13 cellular contexts compared by ENCODE assay signal in the genomic region with DNA sequence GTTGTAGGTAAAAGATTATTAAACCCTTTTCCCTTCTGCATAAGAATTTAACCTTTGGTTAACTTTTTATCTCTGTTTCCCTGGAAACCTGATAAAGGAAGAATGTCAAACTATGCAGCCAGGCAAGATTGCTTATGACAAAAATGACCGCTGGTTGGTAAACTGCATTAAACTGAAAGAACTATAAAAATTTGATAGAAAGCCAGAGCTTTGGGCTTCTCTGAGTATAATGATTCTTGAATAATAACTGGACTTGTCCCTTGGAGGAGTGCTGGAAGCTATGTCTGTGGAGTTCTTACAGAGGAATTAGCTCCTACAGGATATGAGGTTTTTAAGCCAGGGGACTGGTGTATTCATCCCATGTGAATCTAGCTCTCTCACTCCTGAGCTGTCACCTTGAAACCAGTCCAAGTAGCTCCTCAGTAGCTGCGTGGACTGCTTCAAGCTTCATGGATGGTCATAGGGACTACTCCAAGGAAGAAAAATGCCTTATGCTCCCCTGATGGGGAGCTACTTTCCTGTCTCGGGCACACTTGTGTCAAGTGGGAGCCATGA. TPM values are rescaled to one million over a fixed set of nuclear protein-coding genes. Genes with fewer than 3 reads are reported as not detected.
DNase-seq lines count a peak whose midpoint lies in the region; ATAC-seq, FAIRE-seq and TF ChIP-seq lines count a peak whose summit lies in the region.
"Had no signal": no experiment of that assay in that cellular context is flagged by ENCODE, and none has a peak within 500 bp of the region (broad histone marks: within the 10 kb centered on the region; RNA-seq: fewer than 3 reads in every experiment).

No MANE protein-coding gene starts in this region.

- intact Hi-C loops in heart right ventricle (cut with DNase I) (loop anchor here in 3 of 10 donors (2.0 to 10.0 kb wide), 3 partner anchors 61 to 68 kb away; no protein-coding TSS in a partner anchor), ovary (cut with DNase I) (no loop called here), lower leg skin (cut with DNase I; ENCODE audit: low total_unique reads) (no loop called here), colonic mucosa (cut with DNase I) (no loop called here)

- TF ChIP-seq POLR2A in ovary (IDR thresholded peaks at IDR 0.05) (no peak), lower leg skin (IDR thresholded peaks at IDR 0.05) (no peak), GM12891 (IDR thresholded peaks at IDR 0.05; ENCODE audit: low read depth, low read length) (no peak)

- H3K27me3 ChIP-seq in adipocyte (replicated peaks; ENCODE audit: control insufficient read depth, insufficient read depth, low read length) (no peaks in the 10 kb centered on the region), heart right ventricle (no peaks in the 10 kb centered on the region), ovary (no peaks in the 10 kb centered on the region), colonic mucosa (no peaks in the 10 kb centered on the region)

- peak overlapping the region in 5 of 10 donors; percentile 15 to 52 (median 35) for H3K27ac ChIP-seq in heart right ventricle
- H3K27ac ChIP-seq in ovary, result peak overlapping the region in 1 of 2 donors; percentile 52
- no peak overlapping the region for H3K27ac ChIP-seq in colonic mucosa

- ATAC-seq in heart right ventricle, result peak in 5 of 8 donors; percentile 34 to 71 (median 52)
- ATAC-seq: effector memory CD8-positive, alpha-beta T cell; HCT116; Panc1 had no signal

- H3K4me1 ChIP-seq in adipocyte (ENCODE audit: control insufficient read depth, insufficient read depth, low read length) (peaks cover 26% of the 10 kb centered on the region), heart right ventricle (peaks cover 2 to 31% (median 15%) of the 10 kb centered on the region in 9 donors), ovary (ENCODE audit: insufficient read depth) (peaks cover 5% of the 10 kb centered on the region), colonic mucosa (no peaks in the 10 kb centered on the region)

- 34 to 42% methylated on average over 3 of the region's 3 CpGs for WGBS in heart right ventricle, 2 donors
- WGBS in ovary, 3 donors, result 23 to 34% (median 24%) methylated on average over 3 of the region's 3 CpGs
- WGBS in lower leg skin, 2 donors, result 76 to 78% methylated on average over 3 of the region's 3 CpGs

- TF ChIP-seq EP300 in ovary (IDR thresholded peaks at IDR 0.05), result no peak

- no peak overlapping the region for H3K9ac ChIP-seq in adipocyte (ENCODE audit: low read length)
- no peak overlapping the region for H3K9ac ChIP-seq in colonic mucosa (ENCODE audit: low read depth in 2 of 2, low read length in 2 of 2)

- DNase-seq in EL (peak; percentile 23), adipocyte (ENCODE audit: low read depth) (peak; percentile 38), heart right ventricle (peak in 1 of 2 donors; percentile 11), ovary (peak; percentile 32 to 56 (median 35)), lower leg skin (ENCODE audit: low spot score in 2 of 2) (no peak), GM12891 (ENCODE audit: insufficient read length, low spot score) (no peak), DMS79 treated with DMSO at 0.1 percent for 48 hours (lab: John Stamatoyannopoulos, UW) (no peak), colonic mucosa (no peak)
- DNase-seq: effector memory CD8-positive, alpha-beta T cell; KG1; naive B cell had no signal

- H3K36me3 ChIP-seq in adipocyte (ENCODE audit: control insufficient read depth, insufficient read depth, low read length, severe bottlenecking), result no peaks in the 10 kb centered on the region
- no peaks in the 10 kb centered on the region for H3K36me3 ChIP-seq in heart right ventricle
- H3K36me3 ChIP-seq in ovary, result no peaks in the 10 kb centered on the region
- H3K36me3 ChIP-seq in colonic mucosa, result no peaks in the 10 kb centered on the region

- FAIRE-seq in GM12891 (lab: Jason Lieb, UNC), result no peak

- H3K9me3 ChIP-seq in adipocyte (ENCODE audit: control insufficient read depth, low read length) (no peaks in the 10 kb centered on the region), heart right ventricle (no peaks in the 10 kb centered on the region), ovary (no peaks in the 10 kb centered on the region), colonic mucosa (no peaks in the 10 kb centered on the region)

- H3K4me3 ChIP-seq in adipocyte (ENCODE audit: low read length) (no peak overlapping the region), heart right ventricle (no peak overlapping the region), ovary (no peak overlapping the region), lower leg skin (ENCODE audit: low read depth, poor library complexity, severe bottlenecking) (no peak overlapping the region), colonic mucosa (no peak overlapping the region)

- TF ChIP-seq CTCF in heart right ventricle (IDR thresholded peaks at IDR 0.05), result no peak
- TF ChIP-seq CTCF in ovary (IDR thresholded peaks at IDR 0.05), result no peak
- TF ChIP-seq CTCF in lower leg skin (IDR thresholded peaks at IDR 0.05), result no peak
- no peak for TF ChIP-seq CTCF in colonic mucosa (IDR thresholded peaks at IDR 0.05)

TF ChIP-seq in GM12891, 5 proteins besides CTCF, POLR2A, EP300 and RAD21:
- TF ChIP-seq POU2F2 (IDR thresholded peaks at IDR 0.05; ENCODE audit: low read depth, low read length) (no peak), POLR2AphosphoS5 (IDR thresholded peaks at IDR 0.05; ENCODE audit: low read depth, low read length) (no peak), PAX5 (IDR thresholded peaks at IDR 0.05; ENCODE audit: insufficient read depth, low read length, severe bottlenecking) (no peak), SPI1 (IDR thresholded peaks at IDR 0.05; ENCODE audit: low read depth, low read length) (no peak), TAF1 (IDR thresholded peaks at IDR 0.05; ENCODE audit: low read depth, low read length) (no peak)

RNA-seq across cellular contexts. Expression of a gene that starts 52.0 kb away (rescaled TPM):
- total RNA-seq in heart right ventricle, result 10 to 100 TPM in 1 of 10 donors, 1 to 10 TPM in 9; 1.2 to 16.5 (median 6.1) TPM
- polyA plus RNA-seq in heart right ventricle, result 1 to 10 TPM; 3.4 to 5.0 TPM
- 100 to 1,000 TPM in 1 of 7 donors, 10 to 100 TPM in 6; 15.3 to 166 (median 82.0) TPM for total RNA-seq in ovary
- 10 to 100 TPM; 32.6 to 62.5 TPM for polyA plus RNA-seq in ovary
- 1 to 10 TPM in 3 of 4 donors, under 1 TPM in 1; 0.80 to 4.0 (median 2.3) TPM for total RNA-seq in lower leg skin
- polyA plus RNA-seq in GM12891 (2012; ENCODE audit: low read depth, missing spikeins), result not detected
- under 1 TPM in 1 of 2 donors, not detected in 1; 0.35 TPM for total RNA-seq in colonic mucosa

Comparison
In these comparisons a context has a peak if more than half of its experiments do, and no peak if none do; other contexts are left out.
1. DNase-seq: peak in EL (single experiment), adipocyte (single experiment) and ovary (5 of 5); none in lower leg skin (0 of 2), GM12891 (single experiment), DMS79 treated with DMSO at 0.1 percent for 48 hours (single experiment) and colonic mucosa (single experiment).